Comparison of ENCODE assay signal across 17 cellular contexts in the genomic region with DNA sequence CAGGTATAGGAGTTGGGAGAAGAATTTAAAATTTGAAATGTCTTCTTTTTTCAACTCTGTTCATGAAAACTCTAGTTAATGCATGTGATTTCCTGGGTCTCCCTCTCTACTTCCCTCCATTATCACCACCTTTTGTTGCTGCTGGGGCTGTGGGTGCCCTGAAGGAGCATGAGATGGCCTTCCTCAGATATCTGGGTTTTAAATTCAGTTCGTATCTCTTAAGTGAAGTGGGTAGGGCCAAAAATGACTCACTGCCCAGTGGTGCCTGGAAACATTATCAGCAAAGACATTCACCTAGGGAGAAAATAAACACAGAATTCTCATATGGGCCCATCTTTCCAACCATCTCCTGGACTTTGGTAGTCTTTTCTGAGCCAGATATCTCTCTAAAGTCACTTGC.
DNase-seq lines count a peak whose midpoint lies in the region; ATAC-seq and TF ChIP-seq lines count a peak whose summit lies in the region.
"Had no signal": no experiment of that assay in that cellular context is flagged by ENCODE, and none has a peak within 500 bp of the region (broad histone marks: within the 10 kb centered on the region; RNA-seq: fewer than 3 reads in every experiment).

No MANE protein-coding gene starts in this region.

- TF ChIP-seq CTCF in mucosa of descending colon (IDR thresholded peaks at IDR 0.05): no peak

- intact Hi-C loops in mucosa of descending colon (cut with DNase I, micrococcal nuclease): no loop called here
- intact Hi-C loops in activated T-helper 2 cell treated with anti-CD3 and anti-CD28 coated beads, Interferon-gamma antibody, Interleukin-2, Interleukin-4, amounts not matched to agents 10 μg/mL and 5 μg/mL and 100 μg/mL, durations not matched to agents 14 hours and 24 hours and 36 hours (cut with micrococcal nuclease): no loop called here

- no peaks in the 10 kb centered on the region for H3K9me3 Mint-ChIP-seq in activated T-helper 2 cell treated with anti-CD3 and anti-CD28 coated beads, Interferon-gamma antibody, Interleukin-2, Interleukin-4, amounts not matched to agents 10 μg/mL and 5 μg/mL and 100 μg/mL, durations not matched to agents 14 hours and 24 hours and 36 hours
- H3K9me3 Mint-ChIP-seq: effector memory CD8-positive, alpha-beta T cell had no signal

- no peaks in the 10 kb centered on the region for H3K36me3 Mint-ChIP-seq in activated T-helper 2 cell treated with anti-CD3 and anti-CD28 coated beads, Interferon-gamma antibody, Interleukin-2, Interleukin-4, amounts not matched to agents 10 μg/mL and 5 μg/mL and 100 μg/mL, durations not matched to agents 14 hours and 24 hours and 36 hours (ENCODE audit: low read depth)

- peak; percentile 26 for ATAC-seq in mucosa of descending colon
- no peak for ATAC-seq in HG03108 (IDR thresholded peaks at IDR 0.05; ENCODE audit: unreplicated experiment)
- ATAC-seq: effector memory CD8-positive, alpha-beta T cell had no signal

- peaks cover 6% of the 10 kb centered on the region for H3K4me1 ChIP-seq in mucosa of descending colon (ENCODE audit: low read depth)
- no peaks in the 10 kb centered on the region; the same call in 1 of the 2 replicates for H3K4me1 ChIP-seq in HAP-1
- H3K4me1 ChIP-seq: ascending aorta, BE2C, prostate gland had no signal

- DNase-seq in Daoy (ENCODE audit: low read depth): peak; percentile 21
- peak; percentile 3 for DNase-seq in HT1080 (ENCODE audit: low read depth)
- peak; percentile 76 for DNase-seq in amniotic epithelial cell (ENCODE audit: low read depth)
- DNase-seq in mucosa of descending colon: no peak
- DNase-seq in SKM-1 (lab: John Stamatoyannopoulos, UW; ENCODE audit: unreplicated experiment): no peak
- DNase-seq in HAP-1 (ENCODE audit: low spot score in 2 of 2): no peak
- no peak for DNase-seq in activated T-helper 2 cell treated with anti-CD3 and anti-CD28 coated beads, Interferon-gamma antibody, Interleukin-2, Interleukin-4, amounts not matched to agents 10 μg/mL and 5 μg/mL and 100 μg/mL, durations not matched to agents 14 hours and 24 hours and 36 hours (ENCODE audit: low spot score)
- DNase-seq: activated T-cell treated with anti-CD3 and anti-CD28 coated beads for 4 hours; BE2C; effector memory CD8-positive, alpha-beta T cell; glutamatergic neuron; NCI-H524 had no signal

- H3K4me3 Mint-ChIP-seq in activated T-helper 2 cell treated with anti-CD3 and anti-CD28 coated beads, Interferon-gamma antibody, Interleukin-2, Interleukin-4, amounts not matched to agents 10 μg/mL and 5 μg/mL and 100 μg/mL, durations not matched to agents 14 hours and 24 hours and 36 hours (ENCODE audit: low read depth): no peak overlapping the region
- H3K4me3 Mint-ChIP-seq: effector memory CD8-positive, alpha-beta T cell had no signal

- in situ Hi-C loops in HAP-1 (cut with MboI; ENCODE audit: low sequenced_read_pairs): no loop called here

- H3K9me3 ChIP-seq in mucosa of descending colon: no peaks in the 10 kb centered on the region
- no peaks in the 10 kb centered on the region for H3K9me3 ChIP-seq in HAP-1
- H3K9me3 ChIP-seq: ascending aorta, BE2C, prostate gland had no signal

- no peaks in the 10 kb centered on the region for H3K27me3 Mint-ChIP-seq in activated T-helper 2 cell treated with anti-CD3 and anti-CD28 coated beads, Interferon-gamma antibody, Interleukin-2, Interleukin-4, amounts not matched to agents 10 μg/mL and 5 μg/mL and 100 μg/mL, durations not matched to agents 14 hours and 24 hours and 36 hours (ENCODE audit: low read depth)
- H3K27me3 Mint-ChIP-seq: effector memory CD8-positive, alpha-beta T cell had no signal

- peaks cover 25% of the 10 kb centered on the region for H3K4me1 Mint-ChIP-seq in activated T-helper 2 cell treated with anti-CD3 and anti-CD28 coated beads, Interferon-gamma antibody, Interleukin-2, Interleukin-4, amounts not matched to agents 10 μg/mL and 5 μg/mL and 100 μg/mL, durations not matched to agents 14 hours and 24 hours and 36 hours (ENCODE audit: low read depth)

- H3K4me3 ChIP-seq in mucosa of descending colon (no peak overlapping the region), HAP-1 (no peak overlapping the region)
- H3K4me3 ChIP-seq: ascending aorta, lung, prostate gland, SK-N-MC had no signal

- H3K27me3 ChIP-seq in HAP-1 (ENCODE audit: low read depth): no peaks in the 10 kb centered on the region
- H3K27me3 ChIP-seq: ascending aorta, BE2C had no signal

- no peaks in the 10 kb centered on the region for H3K36me3 ChIP-seq in mucosa of descending colon (ENCODE audit: low read depth)
- H3K36me3 ChIP-seq in HAP-1 (replicated peaks): no peaks in the 10 kb centered on the region
- H3K36me3 ChIP-seq: ascending aorta, BE2C, prostate gland had no signal

- H3K27ac Mint-ChIP-seq in activated T-helper 2 cell treated with anti-CD3 and anti-CD28 coated beads, Interferon-gamma antibody, Interleukin-2, Interleukin-4, amounts not matched to agents 10 μg/mL and 5 μg/mL and 100 μg/mL, durations not matched to agents 14 hours and 24 hours and 36 hours: no peak overlapping the region
- H3K27ac Mint-ChIP-seq: effector memory CD8-positive, alpha-beta T cell had no signal

Comparison
In these comparisons a context has a peak if more than half of its experiments do, and no peak if none do; other contexts are left out.
1. DNase-seq: peak in Daoy (single experiment), HT1080 (single experiment) and amniotic epithelial cell (single experiment); none in mucosa of descending colon (0 of 3), SKM-1 (single experiment), HAP-1 (0 of 2) and activated T-helper 2 cell treated with anti-CD3 and anti-CD28 coated beads, Interferon-gamma antibody, Interleukin-2, Interleukin-4, amounts not matched to agents 10 μg/mL and 5 μg/mL and 100 μg/mL, durations not matched to agents 14 hours and 24 hours and 36 hours (single experiment).